In genomic region chr6:37435816-37436215, GRCh38 we compare ENCODE assay signal across 9 cellular contexts. TPM values are rescaled to one million over a fixed set of nuclear protein-coding genes. Genes with fewer than 3 reads are reported as not detected.
DNase-seq lines count a peak whose midpoint lies in the region; ATAC-seq, FAIRE-seq and TF ChIP-seq lines count a peak whose summit lies in the region.
"Had no signal": no experiment of that assay in that cellular context is flagged by ENCODE, and none has a peak within 500 bp of the region (broad histone marks: within the 10 kb centered on the region; RNA-seq: fewer than 3 reads in every experiment).

No MANE protein-coding gene starts in this region.

- no peaks in the 10 kb centered on the region for H3K27me3 Mint-ChIP-seq in activated naive CD8-positive, alpha-beta T cell treated with anti-CD3 and anti-CD28 coated beads, Interleukin-2, amount 10 ng/mL, durations not matched to agents 7 days and 5 days
- H3K27me3 Mint-ChIP-seq in natural killer cell (ENCODE audit: low read depth in 2 of 2), result no peaks in the 10 kb centered on the region

- peak overlapping the region; percentile 43 for H3K27ac Mint-ChIP-seq in activated naive CD8-positive, alpha-beta T cell treated with anti-CD3 and anti-CD28 coated beads, Interleukin-2, amount 10 ng/mL, durations not matched to agents 7 days and 5 days
- H3K27ac Mint-ChIP-seq in natural killer cell, result peak overlapping the region in 1 of 2 donors; percentile 80

- peaks cover 34% of the 10 kb centered on the region for H3K4me1 Mint-ChIP-seq in activated naive CD8-positive, alpha-beta T cell treated with anti-CD3 and anti-CD28 coated beads, Interleukin-2, amount 10 ng/mL, durations not matched to agents 7 days and 5 days
- H3K4me1 Mint-ChIP-seq in natural killer cell, result peaks cover 41 to 42% of the 10 kb centered on the region in 2 donors

- TF ChIP-seq CTCF in D721Med (IDR thresholded peaks at IDR 0.05; ENCODE audit: insufficient read depth, missing control alignments) (peak; percentile 36), natural killer cell (IDR thresholded peaks at IDR 0.05) (no peak)

- no peak for ATAC-seq in activated naive CD8-positive, alpha-beta T cell treated with anti-CD3 and anti-CD28 coated beads, Interleukin-2, amount 10 ng/mL, durations not matched to agents 7 days and 5 days (ENCODE audit: low read depth)
- no peak for ATAC-seq in natural killer cell
- ATAC-seq in GM21723 (IDR thresholded peaks at IDR 0.05; ENCODE audit: unreplicated experiment), result no peak
- ATAC-seq: right lobe of liver had no signal

- intact Hi-C loops in natural killer cell (cut with micrococcal nuclease), result no loop called here

- peak overlapping the region; percentile 39 for H3K4me3 Mint-ChIP-seq in activated naive CD8-positive, alpha-beta T cell treated with anti-CD3 and anti-CD28 coated beads, Interleukin-2, amount 10 ng/mL, durations not matched to agents 7 days and 5 days
- H3K4me3 Mint-ChIP-seq in natural killer cell, result peak overlapping the region; percentile 17

- no peak for FAIRE-seq in D721Med (lab: Jason Lieb, UNC)

- peaks cover 25% of the 10 kb centered on the region for H3K36me3 Mint-ChIP-seq in activated naive CD8-positive, alpha-beta T cell treated with anti-CD3 and anti-CD28 coated beads, Interleukin-2, amount 10 ng/mL, durations not matched to agents 7 days and 5 days
- H3K36me3 Mint-ChIP-seq in natural killer cell, result peaks cover 8% of the 10 kb centered on the region

- H3K9me3 Mint-ChIP-seq in activated naive CD8-positive, alpha-beta T cell treated with anti-CD3 and anti-CD28 coated beads, Interleukin-2, amount 10 ng/mL, durations not matched to agents 7 days and 5 days, result no peaks in the 10 kb centered on the region
- no peaks in the 10 kb centered on the region for H3K9me3 Mint-ChIP-seq in natural killer cell

- POLR2A ChIA-PET in activated naive CD8-positive, alpha-beta T cell treated with anti-CD3 and anti-CD28 coated beads, Interleukin-2, amount 10 ng/mL, durations not matched to agents 7 days and 5 days (lab: Charles Lee), result no interaction called here

- no peak for DNase-seq in D721Med (ENCODE audit: insufficient read length, low spot score)
- peak; percentile 4 to 12 for DNase-seq in Kasumi-1 (lab: John Stamatoyannopoulos, UW)
- DNase-seq in activated naive CD8-positive, alpha-beta T cell treated with anti-CD3 and anti-CD28 coated beads, Interleukin-2, amount 10 ng/mL, durations not matched to agents 7 days and 5 days, result no peak
- no peak for DNase-seq in natural killer cell
- DNase-seq in COR-L47 (lab: John Stamatoyannopoulos, UW), result no peak
- no peak for DNase-seq in NCI-H82 (lab: John Stamatoyannopoulos, UW)
- DNase-seq: NCI-H510A, right lobe of liver had no signal

RNA-seq across cellular contexts. Expression of gene CMTR1, which starts 2.8 kb away (rescaled TPM):
- 10 to 100 TPM; 83.9 to 89.7 TPM for total RNA-seq in activated naive CD8-positive, alpha-beta T cell treated with anti-CD3 and anti-CD28 coated beads, Interleukin-2, amount 10 ng/mL, durations not matched to agents 7 days and 5 days
- 100 to 1,000 TPM in 1 of 3 donors, 10 to 100 TPM in 2; 85.0 to 111 (median 94.7) TPM for total RNA-seq in natural killer cell

Comparison
In these comparisons a context has a peak if more than half of its experiments do, and no peak if none do; other contexts are left out.
1. DNase-seq: peak in Kasumi-1 (2 of 2); none in D721Med (single experiment), activated naive CD8-positive, alpha-beta T cell treated with anti-CD3 and anti-CD28 coated beads, Interleukin-2, amount 10 ng/mL, durations not matched to agents 7 days and 5 days (single experiment), natural killer cell (single experiment), COR-L47 (single experiment) and NCI-H82 (single experiment).